ENCODE assay signal across 29 cellular contexts in genomic region chr6:166300357-166300987, GRCh38. TPM values are rescaled to one million over a fixed set of nuclear protein-coding genes. Genes with fewer than 3 reads are reported as not detected.
"Had no signal": no experiment of that assay in that cellular context is flagged by ENCODE, and none has a peak within 500 bp of the region (broad histone marks: within the 10 kb centered on the region; RNA-seq: fewer than 3 reads in every experiment).

No MANE protein-coding gene starts in this region.

- H3K36me3 ChIP-seq: esophagus squamous epithelium, heart right ventricle, lower lobe of right lung, prostate gland, right atrium auricular region, sigmoid colon, stomach, thoracic aorta, tibial nerve, upper lobe of left lung had no signal

- DNase-seq: dermis blood vessel endothelial cell; effector memory CD8-positive, alpha-beta T cell; erythroblast; esophagus squamous epithelium; foreskin melanocyte; glutamatergic neuron; heart right ventricle; hippocampal formation; left colon; left ventricle myocardium superior; lower lobe of right lung; naive thymus-derived CD8-positive, alpha-beta T cell; nephron progenitor cell; sigmoid colon; stimulated activated CD4-positive, alpha-beta T cell treated with anti-CD3 and anti-CD28 coated beads, Interleukin-2, amount 100 ng/mL, for 24 hours; stimulated activated CD4-positive, alpha-beta T cell treated with anti-CD3 and anti-CD28 coated beads, Interleukin-4, amount 100 ng/mL, for 24 hours; stimulated activated naive CD4-positive, alpha-beta T cell treated with Interleukin-2 at 50 U/mL for 16 hours; stomach; upper lobe of left lung had no signal

- FAIRE-seq: endometrium, islet of Langerhans, urothelium cell line had no signal

- H3K27me3 ChIP-seq: right atrium auricular region had no signal

- H3K9me3 ChIP-seq: esophagus squamous epithelium, lower lobe of right lung, prostate gland, sigmoid colon, thoracic aorta, tibial nerve, upper lobe of left lung had no signal

- H3K4me3 ChIP-seq: coronary artery, esophagus squamous epithelium, heart right ventricle, lower lobe of right lung, prostate gland, right atrium auricular region, sigmoid colon, stomach, thoracic aorta, tibial nerve, upper lobe of left lung had no signal

- H3K4me1 ChIP-seq: esophagus squamous epithelium, heart right ventricle, lower lobe of right lung, prostate gland, right atrium auricular region, sigmoid colon, stomach, tibial nerve, upper lobe of left lung had no signal

- H3K27ac ChIP-seq: coronary artery, esophagus squamous epithelium, heart right ventricle, lower lobe of right lung, prostate gland, right atrium auricular region, sigmoid colon, stomach, thoracic aorta, tibial nerve, upper lobe of left lung had no signal

- ATAC-seq: effector memory CD8-positive, alpha-beta T cell; heart right ventricle; left colon; left ventricle myocardium superior; lower lobe of right lung; naive thymus-derived CD8-positive, alpha-beta T cell; stimulated activated effector memory CD8-positive, alpha-beta T cell treated with anti-CD3 and anti-CD28 coated beads, Interleukin-12 subunit alpha, Interleukin-12 subunit beta, amount 100 ng/mL, for 72 hours had no signal

RNA-seq across cellular contexts. Expression of gene PRR18, which starts 7.7 kb away (rescaled TPM):
- total RNA-seq: dermis blood vessel endothelial cell; esophagus squamous epithelium; left colon; left ventricle myocardium superior; naive thymus-derived CD8-positive, alpha-beta T cell; osteocyte; right atrium auricular region; thoracic aorta had no signal
- polyA plus RNA-seq: naive thymus-derived CD8-positive, alpha-beta T cell; stomach had no signal
